19 cellular contexts compared by ENCODE assay signal in genomic region chr11:39569784-39570183, GRCh38.
DNase-seq lines count a peak whose midpoint lies in the region; ATAC-seq and TF ChIP-seq lines count a peak whose summit lies in the region.
"Had no signal": no experiment of that assay in that cellular context is flagged by ENCODE, and none has a peak within 500 bp of the region (broad histone marks: within the 10 kb centered on the region; RNA-seq: fewer than 3 reads in every experiment).

No MANE protein-coding gene starts in this region.

- ATAC-seq in HG02840 (IDR thresholded peaks at IDR 0.05; ENCODE audit: low FRiP score, unreplicated experiment) = no peak
- ATAC-seq in naive thymus-derived CD4-positive, alpha-beta T cell = no peak
- ATAC-seq: A549; CD8-positive, alpha-beta T cell; GM23338; HepG2 had no signal

- no peak overlapping the region for H3K4me3 Mint-ChIP-seq in nephron progenitor cell
- H3K4me3 Mint-ChIP-seq in naive thymus-derived CD4-positive, alpha-beta T cell = no peak overlapping the region
- H3K4me3 Mint-ChIP-seq in activated naive CD8-positive, alpha-beta T cell treated with anti-CD3 and anti-CD28 coated beads for 36 hours = no peak overlapping the region
- H3K4me3 Mint-ChIP-seq: B cell; CD8-positive, alpha-beta T cell; GM23338; IgD-negative memory B cell had no signal

- TF ChIP-seq CTCF in A673 (conservative IDR thresholded peaks at IDR 0.05; ENCODE audit: low read depth, low read length) = no peak
- no peak for TF ChIP-seq CTCF in nephron progenitor cell (IDR thresholded peaks at IDR 0.05)
- no peak for TF ChIP-seq CTCF in retinal pigment epithelial cell (conservative IDR thresholded peaks at IDR 0.05; ENCODE audit: low read depth, low read length)

- H3K9me3 Mint-ChIP-seq in nephron progenitor cell = peaks cover 15% of the 10 kb centered on the region
- peaks cover 0 to 30% (median 13%) of the 10 kb centered on the region in 11 donors for H3K9me3 Mint-ChIP-seq in naive thymus-derived CD4-positive, alpha-beta T cell
- H3K9me3 Mint-ChIP-seq in activated naive CD8-positive, alpha-beta T cell treated with anti-CD3 and anti-CD28 coated beads for 36 hours = peaks cover 7% of the 10 kb centered on the region

- no peaks in the 10 kb centered on the region for H3K27me3 Mint-ChIP-seq in nephron progenitor cell (ENCODE audit: low read depth, poor library complexity)
- H3K27me3 Mint-ChIP-seq in naive thymus-derived CD4-positive, alpha-beta T cell = no peaks in the 10 kb centered on the region
- no peaks in the 10 kb centered on the region for H3K27me3 Mint-ChIP-seq in activated naive CD8-positive, alpha-beta T cell treated with anti-CD3 and anti-CD28 coated beads for 36 hours
- H3K27me3 Mint-ChIP-seq: B cell, IgD-negative memory B cell had no signal

- H3K4me3 ChIP-seq in A673 (ENCODE audit: low read depth, low read length, poor library complexity, severe bottlenecking) (no peak overlapping the region), SK-N-MC (0 out of 2 replicates have a peak overlapping the region, but pooled peaks have one; percentile 4), retinal pigment epithelial cell (ENCODE audit: low read length) (no peak overlapping the region)
- H3K4me3 ChIP-seq in naive thymus-derived CD4-positive, alpha-beta T cell (ENCODE audit: low read length) = no peak overlapping the region
- H3K4me3 ChIP-seq: A549; BLaER1 treated with 17β-estradiol and CSF1 and Interleukin-3, amounts not matched to agents 10 nM and 100 nM; GM23338 had no signal

- H3K36me3 Mint-ChIP-seq in nephron progenitor cell (ENCODE audit: low read depth) = no peaks in the 10 kb centered on the region
- H3K36me3 Mint-ChIP-seq in naive thymus-derived CD4-positive, alpha-beta T cell = no peaks in the 10 kb centered on the region
- no peaks in the 10 kb centered on the region for H3K36me3 Mint-ChIP-seq in activated naive CD8-positive, alpha-beta T cell treated with anti-CD3 and anti-CD28 coated beads for 36 hours
- H3K36me3 Mint-ChIP-seq: CD8-positive, alpha-beta T cell; IgD-negative memory B cell had no signal

- no TSS peak for BruUV-seq in A673 (replicated peaks; lab: Mats Ljungman, UMichigan)

- peak overlapping the region; percentile 53 for H3K27ac ChIP-seq in A673 (ENCODE audit: low read depth, low read length, poor library complexity, severe bottlenecking)
- H3K27ac ChIP-seq in SK-N-MC = peak overlapping the region; percentile 58
- H3K27ac ChIP-seq in naive thymus-derived CD4-positive, alpha-beta T cell (ENCODE audit: low read depth, low read length) = no peak overlapping the region
- H3K27ac ChIP-seq: 22Rv1, A549 had no signal

- no peak overlapping the region for H3K9ac ChIP-seq in SK-N-MC (ENCODE audit: insufficient read length)
- H3K9ac ChIP-seq: BLaER1 treated with 17β-estradiol and CSF1 and Interleukin-3, amounts not matched to agents 10 nM and 100 nM had no signal

- peaks cover 38% of the 10 kb centered on the region for H3K4me1 ChIP-seq in A673 (ENCODE audit: insufficient read depth, low read length, poor library complexity, severe bottlenecking)
- H3K4me1 ChIP-seq in naive thymus-derived CD4-positive, alpha-beta T cell (ENCODE audit: control insufficient read depth in 2 of 2, insufficient read depth in 2 of 2, low read length in 2 of 2) = no peaks in the 10 kb centered on the region
- H3K4me1 ChIP-seq: A549 had no signal

- H3K27me3 ChIP-seq in A673 (replicated peaks; ENCODE audit: insufficient read depth, low read depth, low read length, poor library complexity) = no peaks in the 10 kb centered on the region
- no peaks in the 10 kb centered on the region for H3K27me3 ChIP-seq in naive thymus-derived CD4-positive, alpha-beta T cell (ENCODE audit: control insufficient read depth in 2 of 2, insufficient read depth in 2 of 2, low read length in 2 of 2)
- H3K27me3 ChIP-seq: BLaER1 treated with 17β-estradiol and CSF1 and Interleukin-3, amounts not matched to agents 10 nM and 100 nM had no signal

- CTCF ChIA-PET in A673 (lab: Charles Lee) = no interaction called here
- CTCF ChIA-PET in naive thymus-derived CD4-positive, alpha-beta T cell (lab: Charles Lee) = no interaction called here

- DNase-seq in A673 (ENCODE audit: low spot score) (peak; percentile 50), SK-N-MC (ENCODE audit: low read depth, low spot score) (no peak), nephron progenitor cell (no peak), retinal pigment epithelial cell (ENCODE audit: low read depth) (peak; percentile 2)
- DNase-seq in activated CD4-positive, CD25-positive, alpha-beta regulatory T cell treated with anti-CD3 and anti-CD28 coated beads, Interleukin-2, amount 50 U/mL, for 72 hours = no peak
- DNase-seq in naive thymus-derived CD4-positive, alpha-beta T cell = no peak
- DNase-seq in activated naive CD8-positive, alpha-beta T cell treated with anti-CD3 and anti-CD28 coated beads for 36 hours = no peak
- DNase-seq: CD8-positive, alpha-beta T cell; COR-L47; DMS 273 treated with DMSO at 0.1 percent for 48 hours; HCEC 1CT had no signal

- no peaks in the 10 kb centered on the region for H3K4me1 Mint-ChIP-seq in nephron progenitor cell
- no peaks in the 10 kb centered on the region for H3K4me1 Mint-ChIP-seq in naive thymus-derived CD4-positive, alpha-beta T cell
- no peaks in the 10 kb centered on the region for H3K4me1 Mint-ChIP-seq in activated naive CD8-positive, alpha-beta T cell treated with anti-CD3 and anti-CD28 coated beads for 36 hours
- H3K4me1 Mint-ChIP-seq: B cell, GM23338 had no signal

- POLR2A ChIA-PET in A673 (lab: Charles Lee; ENCODE audit: low non-redundant PET) = no interaction called here
- POLR2A ChIA-PET in naive thymus-derived CD4-positive, alpha-beta T cell (lab: Charles Lee) = no interaction called here

- intact Hi-C loops in A673 (cut with micrococcal nuclease; ENCODE audit: unreplicated experiment) = loop anchor here (5.0 kb wide), 1 partner anchor 723 kb away; no protein-coding TSS in a partner anchor
- intact Hi-C loops in naive thymus-derived CD4-positive, alpha-beta T cell (cut with micrococcal nuclease) = no loop called here

- H3K27ac Mint-ChIP-seq in nephron progenitor cell = peak overlapping the region; percentile 10
- H3K27ac Mint-ChIP-seq in naive thymus-derived CD4-positive, alpha-beta T cell = no peak overlapping the region
- H3K27ac Mint-ChIP-seq in activated naive CD8-positive, alpha-beta T cell treated with anti-CD3 and anti-CD28 coated beads for 36 hours = no peak overlapping the region
- H3K27ac Mint-ChIP-seq: B cell; CD8-positive, alpha-beta T cell; GM23338; IgD-negative memory B cell had no signal

- H3K9me3 ChIP-seq in A673 (ENCODE audit: low read depth, low read length, poor library complexity, severe bottlenecking) (peaks cover 5% of the 10 kb centered on the region), SK-N-MC (ENCODE audit: low read depth, low read length) (no peaks in the 10 kb centered on the region)
- no peaks in the 10 kb centered on the region for H3K9me3 ChIP-seq in naive thymus-derived CD4-positive, alpha-beta T cell (ENCODE audit: control insufficient read depth in 2 of 3, low read length in 3 of 3)
- H3K9me3 ChIP-seq: A549 had no signal

- H3K36me3 ChIP-seq in A673 (ENCODE audit: insufficient read depth, low read length, poor library complexity, severe bottlenecking) = no peaks in the 10 kb centered on the region
- no peaks in the 10 kb centered on the region for H3K36me3 ChIP-seq in SK-N-MC (ENCODE audit: insufficient read depth, low read length)
- H3K36me3 ChIP-seq in naive thymus-derived CD4-positive, alpha-beta T cell (ENCODE audit: control insufficient read depth in 2 of 3, insufficient read depth in 3 of 3, low read length in 3 of 3) = no peaks in the 10 kb centered on the region
- H3K36me3 ChIP-seq: BLaER1 treated with 17β-estradiol and CSF1 and Interleukin-3, amounts not matched to agents 10 nM and 100 nM had no signal

Comparison
In these comparisons a context has a peak if more than half of its experiments do, and no peak if none do; other contexts are left out.
1. DNase-seq: peak in A673 (single experiment) and retinal pigment epithelial cell (single experiment); none in SK-N-MC (single experiment), nephron progenitor cell (single experiment), activated CD4-positive, CD25-positive, alpha-beta regulatory T cell treated with anti-CD3 and anti-CD28 coated beads, Interleukin-2, amount 50 U/mL, for 72 hours (single experiment), naive thymus-derived CD4-positive, alpha-beta T cell (0 of 9) and activated naive CD8-positive, alpha-beta T cell treated with anti-CD3 and anti-CD28 coated beads for 36 hours (single experiment).